In the genomic region with DNA sequence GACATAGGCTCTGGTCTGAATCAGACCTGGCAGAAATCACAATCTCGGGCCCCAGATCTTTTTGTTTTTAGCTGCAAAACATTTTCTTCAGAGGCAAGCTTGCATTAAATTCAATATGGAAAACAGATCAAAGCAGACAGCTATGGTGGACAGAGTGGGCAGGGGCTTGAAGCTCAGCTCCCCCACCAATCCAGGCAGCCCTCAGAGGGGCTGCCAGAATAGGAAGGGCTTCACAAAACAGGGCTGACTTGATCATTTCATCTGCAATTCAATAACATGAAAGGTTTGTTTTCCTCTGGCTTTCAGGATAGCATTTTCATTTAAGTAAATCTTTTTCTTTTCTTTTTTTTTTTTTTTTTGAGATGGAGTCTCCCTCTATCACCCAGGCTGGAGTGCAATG, we compare ENCODE assay signal across 2 cellular contexts.
TF ChIP-seq lines count a peak whose summit lies in the region.

No MANE protein-coding gene starts in this region.

TF ChIP-seq in HEK293, 187 proteins besides CTCF, POLR2A, EP300 and RAD21:
- no peak for TF ChIP-seq ZNF398 (tag by site-specific recombination; IDR thresholded peaks at IDR 0.05)
- TF ChIP-seq, protein P1, sequence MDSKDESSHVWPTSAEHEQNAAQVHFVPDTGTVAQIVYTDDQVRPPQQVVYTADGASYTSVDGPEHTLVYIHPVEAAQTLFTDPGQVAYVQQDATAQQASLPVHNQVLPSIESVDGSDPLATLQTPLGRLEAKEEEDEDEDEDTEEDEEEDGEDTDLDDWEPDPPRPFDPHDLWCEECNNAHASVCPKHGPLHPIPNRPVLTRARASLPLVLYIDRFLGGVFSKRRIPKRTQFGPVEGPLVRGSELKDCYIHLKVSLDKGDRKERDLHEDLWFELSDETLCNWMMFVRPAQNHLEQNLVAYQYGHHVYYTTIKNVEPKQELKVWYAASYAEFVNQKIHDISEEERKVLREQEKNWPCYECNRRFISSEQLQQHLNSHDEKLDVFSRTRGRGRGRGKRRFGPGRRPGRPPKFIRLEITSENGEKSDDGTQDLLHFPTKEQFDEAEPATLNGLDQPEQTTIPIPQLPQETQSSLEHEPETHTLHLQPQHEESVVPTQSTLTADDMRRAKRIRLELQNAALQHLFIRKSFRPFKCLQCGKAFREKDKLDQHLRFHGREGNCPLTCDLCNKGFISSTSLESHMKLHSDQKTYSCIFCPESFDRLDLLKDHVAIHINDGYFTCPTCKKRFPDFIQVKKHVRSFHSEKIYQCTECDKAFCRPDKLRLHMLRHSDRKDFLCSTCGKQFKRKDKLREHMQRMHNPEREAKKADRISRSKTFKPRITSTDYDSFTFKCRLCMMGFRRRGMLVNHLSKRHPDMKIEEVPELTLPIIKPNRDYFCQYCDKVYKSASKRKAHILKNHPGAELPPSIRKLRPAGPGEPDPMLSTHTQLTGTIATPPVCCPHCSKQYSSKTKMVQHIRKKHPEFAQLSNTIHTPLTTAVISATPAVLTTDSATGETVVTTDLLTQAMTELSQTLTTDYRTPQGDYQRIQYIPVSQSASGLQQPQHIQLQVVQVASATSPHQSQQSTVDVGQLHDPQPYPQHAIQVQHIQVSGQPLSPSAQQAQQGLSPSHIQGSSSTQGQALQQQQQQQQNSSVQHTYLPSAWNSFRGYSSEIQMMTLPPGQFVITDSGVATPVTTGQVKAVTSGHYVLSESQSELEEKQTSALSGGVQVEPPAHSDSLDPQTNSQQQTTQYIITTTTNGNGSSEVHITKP (tag by site-specific recombination; IDR thresholded peaks at IDR 0.05): peak; percentile 59

TF ChIP-seq in K562, 482 proteins besides CTCF, POLR2A, EP300 and RAD21:
- TF ChIP-seq, protein P1 (IDR thresholded peaks at IDR 0.05; ENCODE audit: partially characterized antibody): peak; percentile 28
- no peak for TF ChIP-seq ZBTB17 (CRISPR knock-in tag; IDR thresholded peaks at IDR 0.05)
